ENCODE assay signal across 2 cellular contexts in genomic region chr2:176122266-176122632, GRCh38.
TF ChIP-seq lines count a peak whose summit lies in the region.

No MANE protein-coding gene starts in this region.

TF ChIP-seq in endothelial cell of umbilical vein, 7 proteins besides CTCF, POLR2A, EP300 and RAD21:
- TF ChIP-seq MAX (IDR thresholded peaks at IDR 0.05; ENCODE audit: insufficient read depth, insufficient read length) (no peak), POLR2AphosphoS5 (IDR thresholded peaks at IDR 0.05; ENCODE audit: insufficient read depth, low read depth, low read length) (no peak), MYC (IDR thresholded peaks at IDR 0.05; ENCODE audit: low read depth, low read length) (no peak)

TF ChIP-seq in neural cell, 6 proteins besides CTCF, POLR2A, EP300 and RAD21:
- TF ChIP-seq EZH2 (IDR thresholded peaks at IDR 0.05; ENCODE audit: borderline replicate concordance, insufficient read depth, low read length, poor library complexity, severe bottlenecking) (peak; percentile 99), REST (IDR thresholded peaks at IDR 0.05; ENCODE audit: borderline replicate concordance) (no peak), TAF1 (IDR thresholded peaks at IDR 0.05; ENCODE audit: low read depth) (no peak), SMC3 (conservative IDR thresholded peaks at IDR 0.05; ENCODE audit: poor library complexity) (no peak), MXI1 (conservative IDR thresholded peaks at IDR 0.05; ENCODE audit: poor library complexity, severe bottlenecking) (no peak), POLR2AphosphoS5 (IDR thresholded peaks at IDR 0.05) (no peak)
